8 cellular contexts compared by ENCODE assay signal in genomic region chr17:12789976-12790805, GRCh38. TPM values are rescaled to one million over a fixed set of nuclear protein-coding genes. Genes with fewer than 3 reads are reported as not detected.
DNase-seq lines count a peak whose midpoint lies in the region; ATAC-seq and TF ChIP-seq lines count a peak whose summit lies in the region.

No MANE protein-coding gene starts in this region.

- H2AFZ ChIP-seq in MM.1S (ENCODE audit: low read length): no peak overlapping the region

- H3K4me1 ChIP-seq in HUES48 (ENCODE audit: control insufficient read depth, insufficient read depth, low read length) (peaks cover 11% of the 10 kb centered on the region), urinary bladder (ENCODE audit: insufficient read depth) (no peaks in the 10 kb centered on the region), MM.1S (ENCODE audit: low read length) (no peaks in the 10 kb centered on the region)

- H3K9ac ChIP-seq in HUES48 (ENCODE audit: low read depth, low read length) (peak overlapping the region; percentile 76; the same call in 1 of the 2 replicates), MM.1S (ENCODE audit: low read length) (no peak overlapping the region)

- H3K4me2 ChIP-seq in MM.1S (ENCODE audit: low read depth, low read length): no peak overlapping the region

- intact Hi-C loops in MCF 10A (cut with micrococcal nuclease): no loop called here
- intact Hi-C loops in lower leg skin (cut with DNase I; ENCODE audit: low total_unique reads): no loop called here

- no peaks in the 10 kb centered on the region for H3K4me1 Mint-ChIP-seq in MCF 10A (ENCODE audit: insufficient read depth, unreplicated experiment)

- BruUV-seq in MCF 10A (replicated peaks; lab: Mats Ljungman, UMichigan): no TSS peak

- TF ChIP-seq POLR2A in lower leg skin (IDR thresholded peaks at IDR 0.05): no peak

- H3K27me3 ChIP-seq in HUES48 (ENCODE audit: control insufficient read depth, insufficient read depth, low read length) (peaks cover 6% of the 10 kb centered on the region; the same call in 1 of the 2 replicates), MM.1S (replicated peaks; ENCODE audit: insufficient read depth, low read length) (no peaks in the 10 kb centered on the region)

- CTCF ChIA-PET in MCF 10A (lab: Yijun Ruan, JAX): interaction anchor here (0.6 kb wide), 1 partner anchor 48 kb away, joined by 3 read pairs; no protein-coding TSS in a partner anchor

- ATAC-seq in activated CD4-positive, CD25-positive, alpha-beta regulatory T cell treated with anti-CD3 and anti-CD28 coated beads, Interleukin-2, amount 50 U/mL, for 24 hours: no peak
- ATAC-seq in GM18520 (IDR thresholded peaks at IDR 0.05; ENCODE audit: unreplicated experiment): no peak

- H3K9me3 ChIP-seq in HUES48 (ENCODE audit: control insufficient read depth, insufficient read depth, low read length): no peaks in the 10 kb centered on the region
- H3K9me3 ChIP-seq in MM.1S (replicated peaks; ENCODE audit: insufficient read depth, low read length): no peaks in the 10 kb centered on the region

- H3F3A ChIP-seq in MM.1S (ENCODE audit: insufficient read depth, low read length): no peaks in the 10 kb centered on the region

- H3K27ac Mint-ChIP-seq in MCF 10A (ENCODE audit: low read depth, unreplicated experiment): no peak overlapping the region

- H3K36me3 ChIP-seq in HUES48 (ENCODE audit: control insufficient read depth, insufficient read depth, low read length) (no peaks in the 10 kb centered on the region), urinary bladder (ENCODE audit: insufficient read depth) (no peaks in the 10 kb centered on the region), MM.1S (replicated peaks; ENCODE audit: insufficient read depth, low read length) (no peaks in the 10 kb centered on the region)

- H3K4me3 Mint-ChIP-seq in MCF 10A (ENCODE audit: unreplicated experiment): peak overlapping the region; percentile 17

- peak; percentile 1 for DNase-seq in ELR (ENCODE audit: low read depth)
- no peak for DNase-seq in MCF 10A (ENCODE audit: unreplicated experiment)
- no peak for DNase-seq in lower leg skin (ENCODE audit: low spot score in 2 of 2)
- no peak for DNase-seq in MM.1S

- H3K4me3 ChIP-seq in HUES48 (ENCODE audit: low read depth, low read length): peak overlapping the region; percentile 99
- peak overlapping the region; percentile 30 for H3K4me3 ChIP-seq in lower leg skin (ENCODE audit: low read depth, poor library complexity, severe bottlenecking)
- peak overlapping the region; percentile 94 for H3K4me3 ChIP-seq in urinary bladder (ENCODE audit: low read depth, low read length)
- H3K4me3 ChIP-seq in MM.1S (ENCODE audit: low read length): no peak overlapping the region

- H3K79me2 ChIP-seq in MM.1S (ENCODE audit: low read length): no peaks in the 10 kb centered on the region

- H3K9me2 ChIP-seq in MM.1S (replicated peaks; ENCODE audit: insufficient read depth, low read length): no peaks in the 10 kb centered on the region

- H3K27me3 Mint-ChIP-seq in MCF 10A (ENCODE audit: insufficient read depth, unreplicated experiment): peaks cover 19% of the 10 kb centered on the region

- peak overlapping the region; percentile 59 for H3K27ac ChIP-seq in HUES48 (ENCODE audit: low read depth, low read length)
- no peak overlapping the region for H3K27ac ChIP-seq in urinary bladder (ENCODE audit: low read depth)
- H3K27ac ChIP-seq in MM.1S (ENCODE audit: low read length): no peak overlapping the region

- WGBS in lower leg skin, 2 donors: 5 to 7% methylated on average over 40 of the region's 40 CpGs
- WGBS in urinary bladder: 12% methylated on average over 40 of the region's 40 CpGs

- no peaks in the 10 kb centered on the region for H3K36me3 Mint-ChIP-seq in MCF 10A (ENCODE audit: insufficient read depth, unreplicated experiment)

- no peaks in the 10 kb centered on the region for H4K20me1 ChIP-seq in MM.1S (ENCODE audit: insufficient read depth, low read length)

- TF ChIP-seq CTCF in MCF 10A (IDR thresholded peaks at IDR 0.05; ENCODE audit: unreplicated experiment): no peak
- TF ChIP-seq CTCF in lower leg skin (IDR thresholded peaks at IDR 0.05): no peak
- no peak for TF ChIP-seq CTCF in MM.1S (IDR thresholded peaks at IDR 0.05; ENCODE audit: low read length)

- POLR2A ChIA-PET in MCF 10A (lab: Yijun Ruan, JAX): interaction anchor here (0.6 kb wide), 1 partner anchor 19 kb away, joined by 3 read pairs; no protein-coding TSS in a partner anchor

- peaks cover 6% of the 10 kb centered on the region for H3K9me3 Mint-ChIP-seq in MCF 10A (ENCODE audit: unreplicated experiment)

RNA-seq across cellular contexts. Expression of gene ARHGAP44, which starts 0.9 kb away (rescaled TPM):
- total RNA-seq in MCF 10A (2022) (0.42 and 1.3 TPM in 2 replicates), lower leg skin (1 to 10 TPM; 2.9 to 8.0 (median 3.0) TPM), urinary bladder (5.8 TPM)
- 5.2 TPM for polyA plus RNA-seq in urinary bladder
